ENCODE assay signal across 8 cellular contexts in the genomic region with DNA sequence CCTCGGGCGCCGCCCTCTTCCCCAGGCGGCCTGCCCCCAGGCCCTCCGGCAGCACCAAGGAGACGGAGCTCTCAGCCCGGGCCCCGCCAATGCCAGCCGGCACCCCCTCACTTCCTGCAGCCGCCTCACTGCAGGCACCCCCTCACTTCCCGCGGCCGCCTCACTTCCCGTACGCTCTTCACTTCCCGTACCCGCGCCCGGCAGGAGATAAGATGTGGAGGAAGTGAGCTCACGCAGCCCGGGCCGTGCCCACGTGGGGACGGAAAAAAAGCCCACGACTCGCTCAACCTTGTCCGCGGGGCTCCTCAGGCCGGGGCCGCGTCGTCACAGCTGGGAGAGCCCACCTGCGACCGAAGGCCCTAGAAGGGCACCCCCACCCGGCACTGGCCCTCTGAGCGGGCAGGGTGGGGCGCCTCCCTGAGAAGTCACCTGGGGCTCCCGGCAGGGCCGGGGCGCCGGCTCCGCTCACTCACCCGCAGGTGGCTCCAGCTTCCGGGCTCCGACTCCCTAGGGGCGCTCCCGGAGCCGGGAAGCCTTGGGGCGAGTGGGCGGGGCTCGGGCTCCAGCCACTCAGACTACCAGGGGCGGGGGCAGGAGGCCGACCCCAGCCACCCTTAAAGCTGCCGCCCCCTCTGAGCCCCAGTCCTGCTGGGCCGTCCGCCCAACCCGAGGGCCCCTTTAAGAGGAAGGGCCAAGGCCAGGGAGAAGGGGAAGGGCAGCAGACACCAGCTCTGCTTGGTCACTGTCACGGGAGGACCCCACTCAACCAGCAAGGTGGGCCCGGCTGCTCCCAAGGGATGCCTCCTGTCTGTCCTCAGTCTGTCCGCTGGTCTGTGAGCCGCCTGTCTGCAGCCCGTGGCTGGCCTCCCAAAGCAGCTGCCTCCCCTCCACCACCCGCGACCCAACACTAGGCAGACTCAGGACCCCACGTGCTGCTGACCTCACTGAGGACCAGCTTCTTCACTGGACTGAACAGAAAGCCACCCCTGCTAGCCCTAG. TPM values are rescaled to one million over a fixed set of nuclear protein-coding genes. Genes with fewer than 3 reads are reported as not detected.
DNase-seq lines count a peak whose midpoint lies in the region; ATAC-seq, FAIRE-seq and TF ChIP-seq lines count a peak whose summit lies in the region.

No MANE protein-coding gene starts in this region.

- POLR2A ChIA-PET in naive thymus-derived CD4-positive, alpha-beta T cell (lab: Charles Lee) = interaction anchor here (0.6 to 2.0 kb wide), 19 partner anchors 9 to 344 kb away, joined by 3 to 12 read pairs (median 4); a partner anchor contains a TSS

- DNase-seq in AG09309 (ENCODE audit: low read depth) (no peak), HL-60 (ENCODE audit: low read depth in 1 of 2, low spot score in 1 of 2) (peak; percentile 84 to 90), RCC 7860 (ENCODE audit: low spot score) (peak; percentile 63), activated T-helper 1 cell treated with Interleukin-2 at 50 U/mL for 16 hours (ENCODE audit: low read depth) (peak; percentile 81), fibroblast of gingiva (ENCODE audit: low read depth) (peak; percentile 84)
- peak; percentile 71 to 90 (median 89) for DNase-seq in naive thymus-derived CD4-positive, alpha-beta T cell
- peak; percentile 61 to 89 for DNase-seq in stimulated activated effector memory CD8-positive, alpha-beta T cell treated with anti-CD3 and anti-CD28 coated beads, Interleukin-12 subunit alpha, Interleukin-12 subunit beta, amount 100 ng/mL, for 72 hours (ENCODE audit: low spot score in 2 of 2)

- TF ChIP-seq CTCF in AG09309 (IDR thresholded peaks at IDR 0.05; ENCODE audit: control insufficient read depth, insufficient read depth, low read depth, low read length, missing control alignments) (no peak), HL-60 (IDR thresholded peaks at IDR 0.05; ENCODE audit: insufficient read depth, low read length) (no peak)

- H3K27ac ChIP-seq in HL-60 (replicated peaks) = peak overlapping the region; percentile 84
- peak overlapping the region; percentile 95 for H3K27ac ChIP-seq in naive thymus-derived CD4-positive, alpha-beta T cell (ENCODE audit: low read depth, low read length)

- H3K9me3 ChIP-seq in naive thymus-derived CD4-positive, alpha-beta T cell (ENCODE audit: control insufficient read depth in 2 of 3, low read length in 3 of 3) = no peaks in the 10 kb centered on the region

- no peak for FAIRE-seq in RCC 7860 (lab: Jason Lieb, UNC)

- no peaks in the 10 kb centered on the region for H3K27me3 Mint-ChIP-seq in naive thymus-derived CD4-positive, alpha-beta T cell

- peaks cover 18 to 58% (median 38%) of the 10 kb centered on the region in 7 donors for H3K4me1 Mint-ChIP-seq in naive thymus-derived CD4-positive, alpha-beta T cell
- peaks cover 62% of the 10 kb centered on the region for H3K4me1 Mint-ChIP-seq in stimulated activated effector memory CD8-positive, alpha-beta T cell treated with anti-CD3 and anti-CD28 coated beads, Interleukin-12 subunit alpha, Interleukin-12 subunit beta, amount 100 ng/mL, for 72 hours

- peak overlapping the region; percentile 80 to 92 (median 88) for H3K4me3 Mint-ChIP-seq in naive thymus-derived CD4-positive, alpha-beta T cell
- H3K4me3 Mint-ChIP-seq in stimulated activated effector memory CD8-positive, alpha-beta T cell treated with anti-CD3 and anti-CD28 coated beads, Interleukin-12 subunit alpha, Interleukin-12 subunit beta, amount 100 ng/mL, for 72 hours = peak overlapping the region; percentile 79

- H3K27ac Mint-ChIP-seq in naive thymus-derived CD4-positive, alpha-beta T cell = peak overlapping the region; percentile 89 to 96 (median 93)
- peak overlapping the region; percentile 89 for H3K27ac Mint-ChIP-seq in stimulated activated effector memory CD8-positive, alpha-beta T cell treated with anti-CD3 and anti-CD28 coated beads, Interleukin-12 subunit alpha, Interleukin-12 subunit beta, amount 100 ng/mL, for 72 hours

- H3K36me3 Mint-ChIP-seq in naive thymus-derived CD4-positive, alpha-beta T cell = peaks cover 0 to 3% (median 0%) of the 10 kb centered on the region in 5 donors
- H3K36me3 Mint-ChIP-seq in stimulated activated effector memory CD8-positive, alpha-beta T cell treated with anti-CD3 and anti-CD28 coated beads, Interleukin-12 subunit alpha, Interleukin-12 subunit beta, amount 100 ng/mL, for 72 hours = peaks cover 63% of the 10 kb centered on the region

- H3K4me3 ChIP-seq in AG09309 (ENCODE audit: control insufficient read depth, low read depth, low read length) (peak overlapping the region; percentile 75), HL-60 (replicated peaks; ENCODE audit: insufficient read depth, low read length) (peak overlapping the region; percentile 61)
- H3K4me3 ChIP-seq in naive thymus-derived CD4-positive, alpha-beta T cell (ENCODE audit: low read length) = peak overlapping the region; percentile 74

- no peaks in the 10 kb centered on the region for H3K36me3 ChIP-seq in naive thymus-derived CD4-positive, alpha-beta T cell (ENCODE audit: control insufficient read depth in 2 of 3, insufficient read depth in 3 of 3, low read length in 3 of 3)

- no peaks in the 10 kb centered on the region for H3K27me3 ChIP-seq in HL-60 (ENCODE audit: insufficient read depth, poor library complexity, severe bottlenecking)
- no peaks in the 10 kb centered on the region for H3K27me3 ChIP-seq in naive thymus-derived CD4-positive, alpha-beta T cell (ENCODE audit: control insufficient read depth in 2 of 2, insufficient read depth in 2 of 2, low read length in 2 of 2)

- intact Hi-C loops in naive thymus-derived CD4-positive, alpha-beta T cell (cut with micrococcal nuclease) = loop anchor here (1.0 to 10.0 kb wide), 13 partner anchors 32 to 526 kb away; a partner anchor contains a TSS

- CTCF ChIA-PET in naive thymus-derived CD4-positive, alpha-beta T cell (lab: Charles Lee) = interaction anchor here (0.6 to 2.8 kb wide), 5 partner anchors 35 to 179 kb away, joined by 3 to 16 read pairs (median 4); no protein-coding TSS in a partner anchor

- peaks cover 0 to 5% (median 0%) of the 10 kb centered on the region in 11 donors for H3K9me3 Mint-ChIP-seq in naive thymus-derived CD4-positive, alpha-beta T cell
- no peaks in the 10 kb centered on the region for H3K9me3 Mint-ChIP-seq in stimulated activated effector memory CD8-positive, alpha-beta T cell treated with anti-CD3 and anti-CD28 coated beads, Interleukin-12 subunit alpha, Interleukin-12 subunit beta, amount 100 ng/mL, for 72 hours

- ATAC-seq in GM19035 (IDR thresholded peaks at IDR 0.05; ENCODE audit: unreplicated experiment) = peak; percentile 51
- peak; percentile 92 for ATAC-seq in naive thymus-derived CD4-positive, alpha-beta T cell
- ATAC-seq in stimulated activated effector memory CD8-positive, alpha-beta T cell treated with anti-CD3 and anti-CD28 coated beads, Interleukin-12 subunit alpha, Interleukin-12 subunit beta, amount 100 ng/mL, for 72 hours = peak; percentile 85

- peaks cover 16 to 19% of the 10 kb centered on the region in 2 donors for H3K4me1 ChIP-seq in naive thymus-derived CD4-positive, alpha-beta T cell (ENCODE audit: control insufficient read depth in 2 of 2, insufficient read depth in 2 of 2, low read length in 2 of 2)

RNA-seq across cellular contexts. Expression of a gene that starts 31.4 kb away (rescaled TPM):
- 10 to 100 TPM; 29.7 to 47.8 (median 35.5) TPM for total RNA-seq in naive thymus-derived CD4-positive, alpha-beta T cell
- polyA plus RNA-seq in naive thymus-derived CD4-positive, alpha-beta T cell = 10 to 100 TPM; 15.3 to 18.8 TPM
